8 cellular contexts compared by ENCODE assay signal in the genomic region with DNA sequence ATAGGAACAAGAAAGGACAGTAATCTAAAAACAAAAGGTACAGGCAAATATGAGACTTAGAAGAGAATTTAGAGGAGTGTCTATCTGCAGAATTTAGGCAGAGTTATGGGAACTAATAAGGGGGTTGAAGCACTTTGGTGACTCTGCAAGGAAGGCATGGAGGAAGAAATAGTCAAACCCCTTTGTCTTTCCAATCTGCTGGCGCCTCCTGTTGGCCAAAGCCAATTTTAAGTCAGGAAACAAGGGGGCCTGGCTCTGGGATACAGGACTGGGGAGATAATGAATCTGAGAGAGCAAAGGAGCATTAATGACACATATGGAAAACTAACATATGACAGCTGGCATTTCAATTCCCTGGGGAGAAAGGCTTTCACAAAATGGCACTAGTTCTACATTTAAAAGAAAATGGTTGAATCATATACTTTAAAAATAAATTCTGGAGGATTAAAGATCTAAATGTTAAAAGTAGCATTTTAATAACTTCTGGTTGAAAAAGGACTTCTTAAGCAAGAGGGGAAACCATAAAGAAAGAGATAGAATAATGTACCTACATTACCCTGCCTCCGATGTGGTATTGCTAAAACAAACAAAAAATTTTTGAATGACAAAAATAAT. TPM values are rescaled to one million over a fixed set of nuclear protein-coding genes. Genes with fewer than 3 reads are reported as not detected.
A peak's percentile ranks its signal among the peaks of the same experiment; 100 is the strongest.
DNase-seq lines count a peak whose midpoint lies in the region; ATAC-seq and TF ChIP-seq lines count a peak whose summit lies in the region.

No MANE protein-coding gene starts in this region.

- ATAC-seq in GM21786 (IDR thresholded peaks at IDR 0.05; ENCODE audit: unreplicated experiment), result peak; percentile 71
- ATAC-seq in omental fat pad (ENCODE audit: low FRiP score), result no peak
- no peak for ATAC-seq in HG02588 (IDR thresholded peaks at IDR 0.05; ENCODE audit: unreplicated experiment)

- no peak overlapping the region for H3K27ac ChIP-seq in C4-2B

- TF ChIP-seq CTCF in C4-2B (conservative IDR thresholded peaks at IDR 0.05) (peak; percentile 78), choroid plexus epithelial cell (conservative IDR thresholded peaks at IDR 0.05; ENCODE audit: low read depth, low read length) (peak; percentile 87), omental fat pad (IDR thresholded peaks at IDR 0.05) (no peak)

- H3K4me3 ChIP-seq in choroid plexus epithelial cell (ENCODE audit: low read depth, low read length), result no peak overlapping the region

- DNase-seq in NCI-H82 (lab: John Stamatoyannopoulos, UW) (peak; percentile 82), choroid plexus epithelial cell (ENCODE audit: low read depth) (peak; percentile 69), omental fat pad (ENCODE audit: low spot score) (peak; percentile 26), GOT3 (lab: John Stamatoyannopoulos, UW) (no peak), superior temporal gyrus (ENCODE audit: extremely low spot score) (no peak)

RNA-seq across cellular contexts. Expression of gene CSRP2, which starts 48.5 kb away (rescaled TPM):
- 10 to 100 TPM; 14.3 to 49.7 (median 24.4) TPM for total RNA-seq in omental fat pad

Comparison
In these comparisons a context has a peak if more than half of its experiments do, and no peak if none do; other contexts are left out.
1. CTCF ChIP-seq: peak in C4-2B (single experiment) and choroid plexus epithelial cell (single experiment); none in omental fat pad (0 of 3).
2. DNase-seq: peak in NCI-H82 (single experiment), choroid plexus epithelial cell (single experiment) and omental fat pad (single experiment); none in GOT3 (single experiment) and superior temporal gyrus (single experiment).